ENCODE assay signal across 21 cellular contexts in genomic region chr12:123543541-123543940, GRCh38. TPM values are rescaled to one million over a fixed set of nuclear protein-coding genes. Genes with fewer than 3 reads are reported as not detected.
DNase-seq lines count a peak whose midpoint lies in the region; ATAC-seq, FAIRE-seq and TF ChIP-seq lines count a peak whose summit lies in the region.
"Had no signal": no experiment of that assay in that cellular context is flagged by ENCODE, and none has a peak within 500 bp of the region (broad histone marks: within the 10 kb centered on the region; RNA-seq: fewer than 3 reads in every experiment).

No MANE protein-coding gene starts in this region.

- TF ChIP-seq EP300 in HepG2 (IDR thresholded peaks at IDR 0.05; ENCODE audit: low read depth in 2 of 2, low read length in 2 of 2) (no peak), HepG2 (CRISPR knock-in tag; IDR thresholded peaks at IDR 0.05; ENCODE audit: borderline replicate concordance) (no peak)

- H3K4me1 ChIP-seq in HepG2 (ENCODE audit: insufficient read depth, low read length) (peaks cover 36% of the 10 kb centered on the region), right lobe of liver (no peaks in the 10 kb centered on the region), neuronal stem cell (ENCODE audit: control insufficient read depth in 2 of 2, insufficient read depth in 1 of 2, low read depth in 1 of 2, low read length in 2 of 2) (peaks cover 0 to 2% of the 10 kb centered on the region in 2 donors)
- H3K4me1 ChIP-seq: A549, HAP-1 had no signal

- H3K36me3 ChIP-seq in HepG2 (replicated peaks in 1 of 2; ENCODE audit: control insufficient read depth in 1 of 2, insufficient read depth in 2 of 2, low read length in 2 of 2) (no peaks in the 10 kb centered on the region), right lobe of liver (no peaks in the 10 kb centered on the region), WERI-Rb-1 (no peaks in the 10 kb centered on the region), neuronal stem cell (replicated peaks in 1 of 2; ENCODE audit: control insufficient read depth in 2 of 2, insufficient read depth in 2 of 2, low read length in 2 of 2) (no peaks in the 10 kb centered on the region)
- H3K36me3 ChIP-seq: HAP-1 had no signal

- no peak overlapping the region for H4K8ac ChIP-seq in neuronal stem cell (ENCODE audit: low read depth, low read length)

- no peak overlapping the region for H4K91ac ChIP-seq in neuronal stem cell (ENCODE audit: low read depth, low read length, poor library complexity)

- no peak overlapping the region for H2BK120ac ChIP-seq in neuronal stem cell (ENCODE audit: low read depth, low read length)

- intact Hi-C loops in HepG2 (cut with micrococcal nuclease; ENCODE audit: unreplicated experiment) (no loop called here), right lobe of liver (cut with DNase I) (no loop called here)

- H3K9ac ChIP-seq in HepG2 (ENCODE audit: insufficient read depth, low read depth, low read length) (no peak overlapping the region), neuronal stem cell (ENCODE audit: low read depth, low read length, poor library complexity) (no peak overlapping the region)

- TF ChIP-seq CTCF in HepG2 (CRISPR knock-in tag; IDR thresholded peaks at IDR 0.05) (no peak), right lobe of liver (IDR thresholded peaks at IDR 0.05) (no peak), WERI-Rb-1 (IDR thresholded peaks at IDR 0.05; ENCODE audit: low read depth, low read length) (no peak)

- H3K4ac ChIP-seq in neuronal stem cell (ENCODE audit: low read length): no peak overlapping the region

- no peaks in the 10 kb centered on the region for H4K20me1 ChIP-seq in HepG2 (ENCODE audit: insufficient read depth, low read length)

- BruUV-seq in HepG2 (replicated peaks; lab: Mats Ljungman, UMichigan): no TSS peak

- no peaks in the 10 kb centered on the region for H3K79me2 ChIP-seq in HepG2 (ENCODE audit: insufficient read depth, low read length)

- no peak overlapping the region for H2BK12ac ChIP-seq in neuronal stem cell (ENCODE audit: low read length)

- no peak for TF ChIP-seq RAD21 in HepG2 (CRISPR knock-in tag; IDR thresholded peaks at IDR 0.05)

- H3K23ac ChIP-seq in neuronal stem cell (ENCODE audit: low read depth, low read length, poor library complexity): no peak overlapping the region

- POLR2A ChIA-PET in HepG2 (lab: Yijun Ruan, JAX): no interaction called here

- no peak for FAIRE-seq in HepG2 (lab: Jason Lieb, UNC)
- FAIRE-seq: A549, GM12878, GM19239, H54 had no signal

- H2BK5ac ChIP-seq in neuronal stem cell (ENCODE audit: low read length): peak overlapping the region; percentile 79

- no peak overlapping the region for H2AFZ ChIP-seq in HepG2 (ENCODE audit: low read length)
- H2AFZ ChIP-seq in neuronal stem cell (ENCODE audit: low read length): no peak overlapping the region

- H3K27me3 ChIP-seq in HepG2 (ENCODE audit: control insufficient read depth in 1 of 2, insufficient read depth in 2 of 2, low read length in 2 of 2) (peaks cover 0 to 5% of the 10 kb centered on the region in 2 experiments; a peak in 2 of 5 replicates), right lobe of liver (no peaks in the 10 kb centered on the region), WERI-Rb-1 (ENCODE audit: insufficient read depth, low read depth, severe bottlenecking) (no peaks in the 10 kb centered on the region), neuronal stem cell (ENCODE audit: control insufficient read depth in 3 of 3, insufficient read depth in 3 of 3, low read depth in 1 of 3, low read length in 3 of 3) (peaks cover 0 to 5% (median 0%) of the 10 kb centered on the region in 3 experiments)

- H3K27ac ChIP-seq in HepG2 (ENCODE audit: extremely low read length, insufficient read depth, low read length) (no peak overlapping the region), right lobe of liver (no peak overlapping the region), WERI-Rb-1 (no peak overlapping the region), neuronal stem cell (replicated peaks; ENCODE audit: low read length) (no peak overlapping the region)
- H3K27ac ChIP-seq: A549 had no signal

- CTCF ChIA-PET in HepG2 (lab: Yijun Ruan, JAX; ENCODE audit: low intra/inter-chr PET ratio, low total read pairs): no interaction called here

- no peak for DNase-seq in HepG2 (ENCODE audit: low spot score)
- no peak for DNase-seq in right lobe of liver
- peak; percentile 15 for DNase-seq in WERI-Rb-1
- no peak for DNase-seq in neuronal stem cell (ENCODE audit: low spot score)
- no peak for DNase-seq in iPS-NIHi7 (ENCODE audit: extremely low spot score)
- DNase-seq: 8988T; ACHN; AML-193; C1 segment of cervical spinal cord; Calu3; CD4-positive, alpha-beta memory T cell; COR-L47; DMS53; DMS79 treated with DMSO at 0.1 percent for 48 hours; GOT3 had no signal

- no peak overlapping the region for H3K14ac ChIP-seq in neuronal stem cell (ENCODE audit: low read length)

- H2BK15ac ChIP-seq in neuronal stem cell (ENCODE audit: low read length): no peak overlapping the region

- H3K9me3 ChIP-seq in HepG2 (ENCODE audit: low read length) (no peaks in the 10 kb centered on the region), right lobe of liver (no peaks in the 10 kb centered on the region), WERI-Rb-1 (ENCODE audit: severe bottlenecking) (no peaks in the 10 kb centered on the region), neuronal stem cell (replicated peaks in 1 of 2; ENCODE audit: control insufficient read depth in 2 of 2, insufficient read depth in 1 of 2, low read depth in 1 of 2, low read length in 2 of 2) (no peaks in the 10 kb centered on the region)
- H3K9me3 ChIP-seq: A549, HAP-1 had no signal

- H3K79me1 ChIP-seq in neuronal stem cell (ENCODE audit: low read depth, low read length): no peaks in the 10 kb centered on the region

- ATAC-seq in HepG2 (no peak), right lobe of liver (no peak), GM19351 (IDR thresholded peaks at IDR 0.05; ENCODE audit: unreplicated experiment) (no peak)
- ATAC-seq: GM12878 had no signal

- H3K4me2 ChIP-seq in HepG2 (ENCODE audit: low read depth, low read length): no peak overlapping the region
- no peak overlapping the region for H3K4me2 ChIP-seq in neuronal stem cell (ENCODE audit: insufficient read depth, low read length, poor library complexity, severe bottlenecking)
- H3K4me2 ChIP-seq: A549 had no signal

- H2AK5ac ChIP-seq in neuronal stem cell (ENCODE audit: low read depth, low read length): no peak overlapping the region

- WGBS in HepG2 (ENCODE audit: low lambda C conversion rate): 100% methylated on average over 4 of the region's 4 CpGs
- 100% methylated on average over 1 of the region's 4 CpGs for WGBS in right lobe of liver (ENCODE audit: insufficient coverage, low coverage, low lambda C conversion rate, missing lambda C conversion rate)
- WGBS in neuronal stem cell (ENCODE audit: extremely low coverage in 2 of 2, insufficient read length in 2 of 2, insufficient replicate concordance in 1 of 2), 2 donors: no CpG with 5 or more reads among the region's 4 CpGs

- in situ Hi-C loops in HepG2 (cut with HindIII; ENCODE audit: extremely low pct_ligation_motif_present, low pct_unique_long_range_greater_than_20kb): no loop called here

- H3K4me3 ChIP-seq in HepG2 (replicated peaks in 1 of 3; ENCODE audit: insufficient read depth in 1 of 3, low read depth in 2 of 3, low read length in 3 of 3) (no peak overlapping the region), right lobe of liver (no peak overlapping the region), WERI-Rb-1 (ENCODE audit: low read depth, low read length) (no peak overlapping the region), neuronal stem cell (ENCODE audit: low read length in 2 of 2) (no peak overlapping the region)
- H3K4me3 ChIP-seq: A549, GM12878, HAP-1 had no signal

- TF ChIP-seq POLR2A in HepG2 (IDR thresholded peaks at IDR 0.05; ENCODE audit: insufficient read depth in 1 of 2, low read depth in 2 of 2, low read length in 2 of 2) (no peak), right lobe of liver (IDR thresholded peaks at IDR 0.05) (no peak)

- H3K18ac ChIP-seq in neuronal stem cell (ENCODE audit: low read length): no peak overlapping the region

RNA-seq across cellular contexts. Expression of gene RILPL1, which starts 10.0 kb away (rescaled TPM):
- total RNA-seq in HepG2 (2016; rRNA removed; fragmentation: Illumina TruSeq; extraction: Trizol) (3.9 and 5.8 TPM in 2 replicates), right lobe of liver (1 to 10 TPM; 3.2 to 7.5 (median 5.3) TPM)
- total RNA-seq in HepG2 (2016; cell fraction: cytosol; rRNA removed; fragmentation: Illumina TruSeq; extraction: Trizol; ENCODE audit: low read depth): 6.3 and 6.7 TPM in 2 replicates
- 2.8 and 5.3 TPM in 2 replicates for total RNA-seq in HepG2 (2016; cell fraction: insoluble cytoplasmic fraction; rRNA removed; fragmentation: Illumina TruSeq; extraction: Trizol)
- total RNA-seq in HepG2 (2016; cell fraction: membrane; rRNA removed; fragmentation: Illumina TruSeq; extraction: Trizol): 6.3 and 7.3 TPM in 2 replicates
- total RNA-seq in HepG2 (2016; cell fraction: nucleus; rRNA removed; fragmentation: Illumina TruSeq; extraction: Trizol): 4.4 and 5.2 TPM in 2 replicates
- 28.4 and 32.0 TPM in 2 replicates for polyA plus RNA-seq in HepG2 (2011; rRNA removed)
- 17.9 and 21.6 TPM in 2 replicates for polyA plus RNA-seq in HepG2 (2011; cell fraction: cytosol; rRNA removed)
- 30.6 and 32.1 TPM in 2 replicates for polyA plus RNA-seq in HepG2 (2011; cell fraction: nucleus; rRNA removed)
- polyA plus RNA-seq in HepG2 (2012): 14.7 and 22.7 TPM in 2 replicates
- polyA plus RNA-seq in HepG2 (2016; cell fraction: cytosol; fragmentation: Illumina TruSeq; extraction: Trizol; ENCODE audit: low read depth): 6.6 and 7.4 TPM in 2 replicates
- polyA plus RNA-seq in HepG2 (2016; cell fraction: insoluble cytoplasmic fraction; fragmentation: Illumina TruSeq; extraction: Trizol; ENCODE audit: low read depth): 6.6 and 7.8 TPM in 2 replicates
- 9.0 and 9.4 TPM in 2 replicates for polyA plus RNA-seq in HepG2 (2016; cell fraction: membrane; fragmentation: Illumina TruSeq; extraction: Trizol; ENCODE audit: low read depth)
- polyA plus RNA-seq in HepG2 (2016; cell fraction: nucleus; fragmentation: Illumina TruSeq; extraction: Trizol; ENCODE audit: insufficient read depth, low read depth): 19.9 and 21.9 TPM in 2 replicates
- 7.3 and 20.5 TPM in 2 replicates for polyA minus RNA-seq in HepG2 (2011; rRNA and poly(A)+ RNA removed; ENCODE audit: low replicate concordance)
- 9.8 and 11.1 TPM in 2 replicates for polyA minus RNA-seq in HepG2 (2011; cell fraction: cytosol; rRNA and poly(A)+ RNA removed)
- polyA minus RNA-seq in HepG2 (2011; cell fraction: nucleus; rRNA and poly(A)+ RNA removed): 16.5 and 17.8 TPM in 2 replicates
- polyA plus RNA-seq in neuronal stem cell (2013, experiment 1 of 2): 42.4 TPM
- 42.6 TPM for polyA plus RNA-seq in neuronal stem cell (2013, experiment 2 of 2)

RNA-seq across cellular contexts. Expression of gene TMED2, which starts 40.8 kb away (rescaled TPM):
- 202 and 240 TPM in 2 replicates for total RNA-seq in HepG2 (2016; rRNA removed; fragmentation: Illumina TruSeq; extraction: Trizol)
- total RNA-seq in HepG2 (2016; cell fraction: cytosol; rRNA removed; fragmentation: Illumina TruSeq; extraction: Trizol; ENCODE audit: low read depth): 94.8 and 112 TPM in 2 replicates
- 191 and 250 TPM in 2 replicates for total RNA-seq in HepG2 (2016; cell fraction: insoluble cytoplasmic fraction; rRNA removed; fragmentation: Illumina TruSeq; extraction: Trizol)
- total RNA-seq in HepG2 (2016; cell fraction: membrane; rRNA removed; fragmentation: Illumina TruSeq; extraction: Trizol): 262 and 272 TPM in 2 replicates
- 193 and 223 TPM in 2 replicates for total RNA-seq in HepG2 (2016; cell fraction: nucleus; rRNA removed; fragmentation: Illumina TruSeq; extraction: Trizol)
- polyA plus RNA-seq in HepG2 (2011; rRNA removed): 166 and 200 TPM in 2 replicates
- polyA plus RNA-seq in HepG2 (2011; cell fraction: cytosol; rRNA removed): 96.9 and 166 TPM in 2 replicates
- polyA plus RNA-seq in HepG2 (2011; cell fraction: nucleus; rRNA removed): 44.3 and 60.5 TPM in 2 replicates
- polyA plus RNA-seq in HepG2 (2012): 213 and 226 TPM in 2 replicates
- 92.3 and 134 TPM in 2 replicates for polyA plus RNA-seq in HepG2 (2016; cell fraction: cytosol; fragmentation: Illumina TruSeq; extraction: Trizol; ENCODE audit: low read depth)
- 211 and 222 TPM in 2 replicates for polyA plus RNA-seq in HepG2 (2016; cell fraction: insoluble cytoplasmic fraction; fragmentation: Illumina TruSeq; extraction: Trizol; ENCODE audit: low read depth)
- polyA plus RNA-seq in HepG2 (2016; cell fraction: membrane; fragmentation: Illumina TruSeq; extraction: Trizol; ENCODE audit: low read depth): 206 and 232 TPM in 2 replicates
- polyA plus RNA-seq in HepG2 (2016; cell fraction: nucleus; fragmentation: Illumina TruSeq; extraction: Trizol; ENCODE audit: insufficient read depth, low read depth): 282 and 306 TPM in 2 replicates
- 86.0 and 140 TPM in 2 replicates for polyA minus RNA-seq in HepG2 (2011; rRNA and poly(A)+ RNA removed; ENCODE audit: low replicate concordance)
- 111 and 124 TPM in 2 replicates for polyA minus RNA-seq in HepG2 (2011; cell fraction: cytosol; rRNA and poly(A)+ RNA removed)
- 70.8 and 82.7 TPM in 2 replicates for polyA minus RNA-seq in HepG2 (2011; cell fraction: nucleus; rRNA and poly(A)+ RNA removed)
- total RNA-seq in right lobe of liver: 100 to 1,000 TPM; 197 to 282 (median 215) TPM
- 71.8 TPM for polyA plus RNA-seq in neuronal stem cell (2013, experiment 1 of 2)
- 73.5 TPM for polyA plus RNA-seq in neuronal stem cell (2013, experiment 2 of 2)

RNA-seq across cellular contexts. Expression of gene DDX55, which starts 58.4 kb away (rescaled TPM):
- 29.5 and 37.0 TPM in 2 replicates for total RNA-seq in HepG2 (2016; rRNA removed; fragmentation: Illumina TruSeq; extraction: Trizol)
- total RNA-seq in HepG2 (2016; cell fraction: cytosol; rRNA removed; fragmentation: Illumina TruSeq; extraction: Trizol; ENCODE audit: low read depth): 8.9 and 10.0 TPM in 2 replicates
- 26.9 and 38.3 TPM in 2 replicates for total RNA-seq in HepG2 (2016; cell fraction: insoluble cytoplasmic fraction; rRNA removed; fragmentation: Illumina TruSeq; extraction: Trizol)
- 15.6 and 16.1 TPM in 2 replicates for total RNA-seq in HepG2 (2016; cell fraction: membrane; rRNA removed; fragmentation: Illumina TruSeq; extraction: Trizol)
- total RNA-seq in HepG2 (2016; cell fraction: nucleus; rRNA removed; fragmentation: Illumina TruSeq; extraction: Trizol): 35.7 and 44.5 TPM in 2 replicates
- 21.1 and 22.2 TPM in 2 replicates for polyA plus RNA-seq in HepG2 (2011; rRNA removed)
- 14.7 and 16.6 TPM in 2 replicates for polyA plus RNA-seq in HepG2 (2011; cell fraction: cytosol; rRNA removed)
- 51.9 and 61.7 TPM in 2 replicates for polyA plus RNA-seq in HepG2 (2011; cell fraction: nucleus; rRNA removed)
- 18.1 and 19.2 TPM in 2 replicates for polyA plus RNA-seq in HepG2 (2012)
- 2.9 and 3.0 TPM in 2 replicates for polyA plus RNA-seq in HepG2 (2016; cell fraction: cytosol; fragmentation: Illumina TruSeq; extraction: Trizol; ENCODE audit: low read depth)
- 28.1 and 28.8 TPM in 2 replicates for polyA plus RNA-seq in HepG2 (2016; cell fraction: insoluble cytoplasmic fraction; fragmentation: Illumina TruSeq; extraction: Trizol; ENCODE audit: low read depth)
- 6.4 and 7.9 TPM in 2 replicates for polyA plus RNA-seq in HepG2 (2016; cell fraction: membrane; fragmentation: Illumina TruSeq; extraction: Trizol; ENCODE audit: low read depth)
- polyA plus RNA-seq in HepG2 (2016; cell fraction: nucleus; fragmentation: Illumina TruSeq; extraction: Trizol; ENCODE audit: insufficient read depth, low read depth): 105 and 110 TPM in 2 replicates
- polyA minus RNA-seq in HepG2 (2011; rRNA and poly(A)+ RNA removed; ENCODE audit: low replicate concordance): 19.8 and 42.6 TPM in 2 replicates
- polyA minus RNA-seq in HepG2 (2011; cell fraction: cytosol; rRNA and poly(A)+ RNA removed): 6.6 and 12.3 TPM in 2 replicates
- polyA minus RNA-seq in HepG2 (2011; cell fraction: nucleus; rRNA and poly(A)+ RNA removed): 42.1 and 43.8 TPM in 2 replicates
- total RNA-seq in right lobe of liver: 10 to 100 TPM in 3 of 6 experiments, 1 to 10 TPM in 3; 6.4 to 33.3 (median 10.5) TPM
- 18.3 TPM for polyA plus RNA-seq in neuronal stem cell (2013, experiment 1 of 2)
- 18.1 TPM for polyA plus RNA-seq in neuronal stem cell (2013, experiment 2 of 2)
